ENCODE assay signal across 8 cellular contexts in genomic region chr17:72725432-72726068, GRCh38.
DNase-seq lines count a peak whose midpoint lies in the region; ATAC-seq, FAIRE-seq and TF ChIP-seq lines count a peak whose summit lies in the region.

No MANE protein-coding gene starts in this region.

- ATAC-seq in Panc1 (peak; percentile 85), Right ventricle myocardium superior (ENCODE audit: poor library complexity) (peak; percentile 88), GM21717 (IDR thresholded peaks at IDR 0.05; ENCODE audit: unreplicated experiment) (no peak)

- TF ChIP-seq CTCF in AG09319 (IDR thresholded peaks at IDR 0.05; ENCODE audit: low read depth, low read length), result peak; percentile 87
- peak; percentile 99 for TF ChIP-seq CTCF in Panc1 (IDR thresholded peaks at IDR 0.05)
- TF ChIP-seq CTCF in progenitor cell of endocrine pancreas (IDR thresholded peaks at IDR 0.05; ENCODE audit: unreplicated experiment), result peak; percentile 95

- no peaks in the 10 kb centered on the region for H3K36me3 ChIP-seq in Panc1 (ENCODE audit: control insufficient read depth, insufficient read depth, low read length)

- no peak overlapping the region for H3K4me3 ChIP-seq in Panc1 (ENCODE audit: low read depth in 2 of 2, low read length in 2 of 2)

- DNase-seq in AG09319 (ENCODE audit: extremely low read depth, low read depth) (no peak), GM19239 (ENCODE audit: insufficient read length, low spot score) (peak; percentile 14), LoVo (ENCODE audit: low spot score) (peak; percentile 76), Panc1 (ENCODE audit: low read depth, low spot score) (no peak), Right ventricle myocardium superior (peak; percentile 60), progenitor cell of endocrine pancreas (ENCODE audit: low spot score, unreplicated experiment) (peak; percentile 35)
- peak; percentile 66 for DNase-seq in activated naive CD4-positive, alpha-beta T cell treated with anti-CD3 and anti-CD28 coated beads, Interleukin-2, amount 10 ng/mL, durations not matched to agents 7 days and 5 days

- H3K4me3 Mint-ChIP-seq in activated naive CD4-positive, alpha-beta T cell treated with anti-CD3 and anti-CD28 coated beads, Interleukin-2, amount 10 ng/mL, durations not matched to agents 7 days and 5 days, result no peak overlapping the region
- H3K4me3 Mint-ChIP-seq in progenitor cell of endocrine pancreas (ENCODE audit: low read depth), result no peak overlapping the region

- no peaks in the 10 kb centered on the region for H3K9me3 ChIP-seq in Panc1 (ENCODE audit: control insufficient read depth, insufficient read depth, low read depth, low read length)

- no peaks in the 10 kb centered on the region for H3K9me3 Mint-ChIP-seq in activated naive CD4-positive, alpha-beta T cell treated with anti-CD3 and anti-CD28 coated beads, Interleukin-2, amount 10 ng/mL, durations not matched to agents 7 days and 5 days
- H3K9me3 Mint-ChIP-seq in progenitor cell of endocrine pancreas (ENCODE audit: low read depth), result no peaks in the 10 kb centered on the region

- in situ Hi-C loops in Panc1 (cut with HindIII; ENCODE audit: low pct_unique_long_range_greater_than_20kb, low sequenced_read_pairs), result no loop called here

- peaks cover 7% of the 10 kb centered on the region for H3K36me3 Mint-ChIP-seq in activated naive CD4-positive, alpha-beta T cell treated with anti-CD3 and anti-CD28 coated beads, Interleukin-2, amount 10 ng/mL, durations not matched to agents 7 days and 5 days
- no peaks in the 10 kb centered on the region for H3K36me3 Mint-ChIP-seq in progenitor cell of endocrine pancreas (ENCODE audit: insufficient read depth)

- H3K27ac ChIP-seq in Panc1 (ENCODE audit: low read length), result peak overlapping the region; percentile 83

- peaks cover 69% of the 10 kb centered on the region for H3K4me1 Mint-ChIP-seq in activated naive CD4-positive, alpha-beta T cell treated with anti-CD3 and anti-CD28 coated beads, Interleukin-2, amount 10 ng/mL, durations not matched to agents 7 days and 5 days
- H3K4me1 Mint-ChIP-seq in progenitor cell of endocrine pancreas (ENCODE audit: low read depth), result peaks cover 6% of the 10 kb centered on the region

- FAIRE-seq in GM19239 (lab: Jason Lieb, UNC), result peak; percentile 71

- H3K4me1 ChIP-seq in Panc1 (ENCODE audit: control insufficient read depth, insufficient read depth, low read length), result peaks cover 31% of the 10 kb centered on the region

- CTCF ChIA-PET in Panc1 (lab: Charles Lee), result interaction anchor here (0.5 to 5.0 kb wide), 11 partner anchors 9 to 466 kb away, joined by 4 to 38 read pairs (median 6); no protein-coding TSS in a partner anchor
- CTCF ChIA-PET in activated naive CD4-positive, alpha-beta T cell treated with anti-CD3 and anti-CD28 coated beads, Interleukin-2, amount 10 ng/mL, durations not matched to agents 7 days and 5 days (lab: Charles Lee), result interaction anchor here (1.1 to 7.9 kb wide), 31 partner anchors 7 to 646 kb away, joined by 4 to 234 read pairs (median 8); partner anchors contain the start of gene SSTR2

- POLR2A ChIA-PET in Panc1 (lab: Charles Lee), result interaction anchor here (0.5 kb wide), 1 partner anchor 584 kb away, joined by 5 read pairs; no protein-coding TSS in a partner anchor

- intact Hi-C loops in Panc1 (cut with micrococcal nuclease; ENCODE audit: unreplicated experiment) (loop anchor here (1.0 to 5.0 kb wide), 4 partner anchors 165 to 467 kb away; no protein-coding TSS in a partner anchor), Right ventricle myocardium superior (cut with DNase I) (loop anchor here (10.0 kb wide), 2 partner anchors 171 to 459 kb away; no protein-coding TSS in a partner anchor)

- no peaks in the 10 kb centered on the region for H3K27me3 Mint-ChIP-seq in activated naive CD4-positive, alpha-beta T cell treated with anti-CD3 and anti-CD28 coated beads, Interleukin-2, amount 10 ng/mL, durations not matched to agents 7 days and 5 days
- H3K27me3 Mint-ChIP-seq in progenitor cell of endocrine pancreas, result peaks cover 38% of the 10 kb centered on the region

- no TSS peak for BruUV-seq in Panc1 (replicated peaks; lab: Mats Ljungman, UMichigan)

- H3K27ac Mint-ChIP-seq in activated naive CD4-positive, alpha-beta T cell treated with anti-CD3 and anti-CD28 coated beads, Interleukin-2, amount 10 ng/mL, durations not matched to agents 7 days and 5 days, result peak overlapping the region; percentile 96
- no peak overlapping the region for H3K27ac Mint-ChIP-seq in progenitor cell of endocrine pancreas

- H3K27me3 ChIP-seq in Panc1 (ENCODE audit: control insufficient read depth, insufficient read depth, low read length), result no peaks in the 10 kb centered on the region

Comparison
In these comparisons a context has a peak if more than half of its experiments do, and no peak if none do; other contexts are left out.
1. DNase-seq: peak in GM19239 (single experiment), LoVo (single experiment), activated naive CD4-positive, alpha-beta T cell treated with anti-CD3 and anti-CD28 coated beads, Interleukin-2, amount 10 ng/mL, durations not matched to agents 7 days and 5 days (single experiment), Right ventricle myocardium superior (single experiment) and progenitor cell of endocrine pancreas (single experiment); none in AG09319 (single experiment) and Panc1 (single experiment).
2. Peak in every context shown above with its lines, with median percentiles within 50 percentile points of each other: CTCF ChIP-seq.